ENCODE assay signal across 17 cellular contexts in genomic region chr2:38244306-38244705, GRCh38.
"Had no signal": no experiment of that assay in that cellular context is flagged by ENCODE, and none has a peak within 500 bp of the region (broad histone marks: within the 10 kb centered on the region; RNA-seq: fewer than 3 reads in every experiment).

No MANE protein-coding gene starts in this region.

- H3K4me1 Mint-ChIP-seq: activated CD4-positive, alpha-beta memory T cell treated with anti-CD3 and anti-CD28 coated beads, Interleukin-2, amount 10 ng/mL, durations not matched to agents 7 days and 5 days; activated CD4-positive, alpha-beta T cell treated with anti-CD3 and anti-CD28 coated beads, Interleukin-2, amount 10 ng/mL, durations not matched to agents 24 days and 14 days; activated naive CD8-positive, alpha-beta T cell treated with anti-CD3 and anti-CD28 coated beads, Interleukin-2, amount 50 U/mL, for 24 hours; natural killer cell had no signal

- H3K4me3 ChIP-seq: left ventricle myocardium inferior, prostate gland, thoracic aorta, upper lobe of left lung had no signal

- H3K9me3 ChIP-seq: left ventricle myocardium inferior, prostate gland, thoracic aorta, upper lobe of left lung had no signal

- DNase-seq: activated CD4-positive, alpha-beta memory T cell treated with anti-CD3 and anti-CD28 coated beads, Interleukin-2, amount 10 ng/mL, durations not matched to agents 7 days and 5 days; activated CD4-positive, alpha-beta T cell treated with anti-CD3 and anti-CD28 coated beads, Interleukin-2, amount 10 ng/mL, durations not matched to agents 24 days and 14 days; activated effector memory CD4-positive, alpha-beta T cell treated with anti-CD3 and anti-CD28 coated beads, Interleukin-2, amount 50 U/mL, for 16 hours; activated naive CD4-positive, alpha-beta T cell treated with anti-CD3 and anti-CD28 coated beads, Interleukin-2, amount 50 U/mL, for 16 hours; activated naive CD8-positive, alpha-beta T cell treated with anti-CD3 and anti-CD28 coated beads, Interleukin-2, amount 50 U/mL, for 24 hours; effector memory CD8-positive, alpha-beta T cell; hypothalamus; left ventricle myocardium inferior; midbrain; natural killer cell; stimulated activated CD4-positive, alpha-beta T cell treated with anti-CD3 and anti-CD28 coated beads, Interleukin-2, amount 100 ng/mL, for 48 hours; stimulated activated CD8-positive, alpha-beta memory T cell treated with anti-CD3 and anti-CD28 coated beads, Interleukin-4, amount 100 ng/mL, for 48 hours; stimulated activated naive CD4-positive, alpha-beta T cell; T-helper 2 cell had no signal

- H3K36me3 ChIP-seq: left ventricle myocardium inferior, prostate gland, thoracic aorta, upper lobe of left lung had no signal

- H3K9me3 Mint-ChIP-seq: activated CD4-positive, alpha-beta memory T cell treated with anti-CD3 and anti-CD28 coated beads, Interleukin-2, amount 10 ng/mL, durations not matched to agents 7 days and 5 days; activated CD4-positive, alpha-beta T cell treated with anti-CD3 and anti-CD28 coated beads, Interleukin-2, amount 10 ng/mL, durations not matched to agents 24 days and 14 days; activated naive CD8-positive, alpha-beta T cell treated with anti-CD3 and anti-CD28 coated beads, Interleukin-2, amount 50 U/mL, for 24 hours; effector memory CD8-positive, alpha-beta T cell; natural killer cell had no signal

- H3K4me3 Mint-ChIP-seq: activated CD4-positive, alpha-beta memory T cell treated with anti-CD3 and anti-CD28 coated beads, Interleukin-2, amount 10 ng/mL, durations not matched to agents 7 days and 5 days; activated CD4-positive, alpha-beta T cell treated with anti-CD3 and anti-CD28 coated beads, Interleukin-2, amount 10 ng/mL, durations not matched to agents 24 days and 14 days; activated naive CD8-positive, alpha-beta T cell treated with anti-CD3 and anti-CD28 coated beads, Interleukin-2, amount 50 U/mL, for 24 hours; effector memory CD8-positive, alpha-beta T cell; natural killer cell had no signal

- H3K27ac ChIP-seq: left ventricle myocardium inferior, prostate gland, thoracic aorta had no signal

- H3K27me3 Mint-ChIP-seq: activated naive CD8-positive, alpha-beta T cell treated with anti-CD3 and anti-CD28 coated beads, Interleukin-2, amount 50 U/mL, for 24 hours had no signal

- H3K4me1 ChIP-seq: left ventricle myocardium inferior, prostate gland, upper lobe of left lung had no signal

- H3K36me3 Mint-ChIP-seq: natural killer cell had no signal

- H3K27me3 ChIP-seq: upper lobe of left lung had no signal

- H3K27ac Mint-ChIP-seq: activated CD4-positive, alpha-beta memory T cell treated with anti-CD3 and anti-CD28 coated beads, Interleukin-2, amount 10 ng/mL, durations not matched to agents 7 days and 5 days; activated CD4-positive, alpha-beta T cell treated with anti-CD3 and anti-CD28 coated beads, Interleukin-2, amount 10 ng/mL, durations not matched to agents 24 days and 14 days; activated naive CD8-positive, alpha-beta T cell treated with anti-CD3 and anti-CD28 coated beads, Interleukin-2, amount 50 U/mL, for 24 hours; effector memory CD8-positive, alpha-beta T cell; natural killer cell had no signal
